Comparison of ENCODE assay signal across 27 cellular contexts in genomic region chr17:27091043-27091497, GRCh38.
"Had no signal": no experiment of that assay in that cellular context is flagged by ENCODE, and none has a peak within 500 bp of the region (broad histone marks: within the 10 kb centered on the region; RNA-seq: fewer than 3 reads in every experiment).

No MANE protein-coding gene starts in this region.

- H3K9me3 Mint-ChIP-seq: natural killer cell treated with Interleukin-12 subunit alpha and Interleukin-12 subunit beta and Interleukin-15 and Interleukin-18, amount 100 ng/mL, for 72 hours had no signal

- H3K36me3 ChIP-seq: left lung, ovary, right atrium auricular region, right lobe of liver, stomach, thyroid gland, transverse colon, upper lobe of left lung, vagina had no signal

- FAIRE-seq: islet of Langerhans, kidney had no signal

- ATAC-seq: left colon; left lung; mucosa of descending colon; naive thymus-derived CD4-positive, alpha-beta T cell; natural killer cell treated with Interleukin-12 subunit alpha and Interleukin-12 subunit beta and Interleukin-15 and Interleukin-18, amount 100 ng/mL, for 72 hours; right lobe of liver; stimulated activated memory B cell treated with anti-CD40 and anti-IgM and Interleukin-4, amounts not matched to agents 10 μg/mL and 1 μg/mL and 100 μg/mL, for 72 hours had no signal

- H3K9me3 ChIP-seq: left lung, mucosa of descending colon, ovary, right atrium auricular region, right lobe of liver, stomach, testis, thyroid gland, transverse colon, upper lobe of left lung, vagina had no signal

- H3K27ac Mint-ChIP-seq: immature natural killer cell; memory B cell; naive thymus-derived CD4-positive, alpha-beta T cell; natural killer cell treated with Interleukin-12 subunit alpha and Interleukin-12 subunit beta and Interleukin-15 and Interleukin-18, amount 100 ng/mL, for 72 hours; progenitor cell of endocrine pancreas; stimulated activated memory B cell treated with anti-CD40 and anti-IgM and Interleukin-4, amounts not matched to agents 10 μg/mL and 1 μg/mL and 100 μg/mL, for 72 hours had no signal

- DNase-seq: immature natural killer cell; kidney; left colon; left lung; midbrain; mucosa of descending colon; naive thymus-derived CD4-positive, alpha-beta T cell; ovary; right lobe of liver; stimulated activated CD4-positive, alpha-beta T cell treated with anti-CD3 and anti-CD28 coated beads, Interleukin-1b, Interleukin-23, amount 100 ng/mL, for 48 hours; stimulated activated CD4-positive, alpha-beta T cell treated with anti-CD3 and anti-CD28 coated beads, Interleukin-2, amount 100 ng/mL, for 48 hours; stimulated activated CD4-positive, alpha-beta T cell treated with anti-CD3 and anti-CD28 coated beads, Interleukin-4, amount 100 ng/mL, for 4 hours; stimulated activated CD8-positive, alpha-beta memory T cell treated with anti-CD3 and anti-CD28 coated beads, Interleukin-4, amount 100 ng/mL, for 48 hours; stimulated activated naive CD4-positive, alpha-beta T cell treated with Interleukin-2 at 50 U/mL for 16 hours; stomach; testis; thyroid gland; transverse colon had no signal

- H3K4me1 Mint-ChIP-seq: immature natural killer cell; memory B cell; stimulated activated memory B cell treated with anti-CD40 and anti-IgM and Interleukin-4, amounts not matched to agents 10 μg/mL and 1 μg/mL and 100 μg/mL, for 72 hours had no signal

- H3K27me3 ChIP-seq: left lung, ovary, right atrium auricular region, right lobe of liver, testis, thyroid gland, transverse colon, upper lobe of left lung, vagina had no signal

- H3K4me1 ChIP-seq: left lung, right atrium auricular region, right lobe of liver, stomach, testis, thyroid gland, transverse colon, upper lobe of left lung, vagina had no signal

- H3K27me3 Mint-ChIP-seq: progenitor cell of endocrine pancreas had no signal

- H3K4me3 ChIP-seq: left lung, mucosa of descending colon, ovary, right atrium auricular region, right lobe of liver, smooth muscle cell, stomach, testis, thyroid gland, transverse colon, upper lobe of left lung, vagina had no signal

- H3K4me3 Mint-ChIP-seq: immature natural killer cell; memory B cell; natural killer cell treated with Interleukin-12 subunit alpha and Interleukin-12 subunit beta and Interleukin-15 and Interleukin-18, amount 100 ng/mL, for 72 hours; stimulated activated memory B cell treated with anti-CD40 and anti-IgM and Interleukin-4, amounts not matched to agents 10 μg/mL and 1 μg/mL and 100 μg/mL, for 72 hours had no signal

- H3K36me3 Mint-ChIP-seq: immature natural killer cell; memory B cell; natural killer cell treated with Interleukin-12 subunit alpha and Interleukin-12 subunit beta and Interleukin-15 and Interleukin-18, amount 100 ng/mL, for 72 hours; stimulated activated memory B cell treated with anti-CD40 and anti-IgM and Interleukin-4, amounts not matched to agents 10 μg/mL and 1 μg/mL and 100 μg/mL, for 72 hours had no signal

- H3K27ac ChIP-seq: left lung, ovary, right atrium auricular region, right lobe of liver, stomach, testis, thyroid gland, transverse colon, upper lobe of left lung, vagina had no signal

- H3K4me2 ChIP-seq: smooth muscle cell had no signal
